15 cellular contexts compared by ENCODE assay signal in the genomic region with DNA sequence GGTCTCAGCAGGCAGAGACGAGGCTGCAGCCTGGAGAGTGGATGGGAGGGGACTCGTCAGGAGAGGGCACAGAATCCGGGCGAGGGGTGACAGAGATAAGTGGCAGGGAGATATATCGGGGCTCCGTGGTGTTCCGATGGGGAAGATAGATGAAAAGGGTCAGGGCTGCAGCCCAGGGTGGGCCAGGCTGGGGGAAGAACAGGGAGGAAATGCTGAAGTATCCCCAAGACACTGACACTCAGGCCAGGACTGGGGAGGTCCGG. TPM values are rescaled to one million over a fixed set of nuclear protein-coding genes. Genes with fewer than 3 reads are reported as not detected.
DNase-seq lines count a peak whose midpoint lies in the region; TF ChIP-seq lines count a peak whose summit lies in the region.
"Had no signal": no experiment of that assay in that cellular context is flagged by ENCODE, and none has a peak within 500 bp of the region (broad histone marks: within the 10 kb centered on the region; RNA-seq: fewer than 3 reads in every experiment).

No MANE protein-coding gene starts in this region.

- H3K4me2 ChIP-seq in BLaER1 treated with 17β-estradiol and CSF1 and Interleukin-3, amounts not matched to agents 10 nM and 100 nM: peak overlapping the region; percentile 82 to 96 (median 89)
- peak overlapping the region; percentile 79 for H3K4me2 ChIP-seq in Karpas-422 (ENCODE audit: low read depth, low read length, poor library complexity, severe bottlenecking)

- no peaks in the 10 kb centered on the region for H3K27me3 ChIP-seq in BLaER1 treated with 17β-estradiol and CSF1 and Interleukin-3, amounts not matched to agents 10 nM and 100 nM
- H3K27me3 ChIP-seq in Karpas-422 (ENCODE audit: low read length) (no peaks in the 10 kb centered on the region), ovary (no peaks in the 10 kb centered on the region), spleen (replicated peaks in 1 of 7) (no peaks in the 10 kb centered on the region)

- no peak for TF ChIP-seq POLR2A in ovary (IDR thresholded peaks at IDR 0.05)
- TF ChIP-seq POLR2A in spleen (IDR thresholded peaks at IDR 0.05): no peak

- H2AFZ ChIP-seq in Karpas-422 (ENCODE audit: low read length): no peak overlapping the region

- TF ChIP-seq EP300 in ovary (IDR thresholded peaks at IDR 0.05): no peak

- H3K9me2 ChIP-seq in Karpas-422 (replicated peaks; ENCODE audit: insufficient read depth, low read length): no peaks in the 10 kb centered on the region

- H3K4me1 ChIP-seq in BLaER1 treated with 17β-estradiol and CSF1 and Interleukin-3, amounts not matched to agents 10 nM and 100 nM: peaks cover 60 to 76% (median 70%) of the 10 kb centered on the region in 10 experiments
- H3K4me1 ChIP-seq in Karpas-422 (ENCODE audit: low read length): peaks cover 41% of the 10 kb centered on the region
- peaks cover 34% of the 10 kb centered on the region for H3K4me1 ChIP-seq in ovary (ENCODE audit: insufficient read depth)
- H3K4me1 ChIP-seq in spleen: peaks cover 7 to 77% (median 42%) of the 10 kb centered on the region in 6 donors

- no peaks in the 10 kb centered on the region for H3K9me3 ChIP-seq in BLaER1 treated with 17β-estradiol and CSF1 and Interleukin-3, amounts not matched to agents 10 nM and 100 nM (replicated peaks in 1 of 11)
- H3K9me3 ChIP-seq in Karpas-422 (ENCODE audit: low read length) (no peaks in the 10 kb centered on the region), ovary (no peaks in the 10 kb centered on the region), spleen (no peaks in the 10 kb centered on the region)

- H3K9ac ChIP-seq in BLaER1 treated with 17β-estradiol and CSF1 and Interleukin-3, amounts not matched to agents 10 nM and 100 nM: peak overlapping the region in 8 of 11 experiments; percentile 11 to 77 (median 44); a peak in 8 of 22 replicates
- H3K9ac ChIP-seq in Karpas-422 (ENCODE audit: low read length): peak overlapping the region; percentile 71

- peaks cover 0 to 28% (median 7%) of the 10 kb centered on the region in 11 experiments; a peak in 8 of 22 replicates for H4K20me1 ChIP-seq in BLaER1 treated with 17β-estradiol and CSF1 and Interleukin-3, amounts not matched to agents 10 nM and 100 nM
- H4K20me1 ChIP-seq in Karpas-422 (ENCODE audit: insufficient read depth, low read depth, low read length): 0 out of 2 replicates have a peak, but pooled peaks cover 2% of the 10 kb centered on the region

- H3K4me3 ChIP-seq in BLaER1 treated with 17β-estradiol and CSF1 and Interleukin-3, amounts not matched to agents 10 nM and 100 nM: peak overlapping the region in 1 of 10 experiments; percentile 55; a peak in 1 of 20 replicates
- H3K4me3 ChIP-seq in Karpas-422 (ENCODE audit: low read length) (peak overlapping the region; percentile 58; the same call in 1 of the 2 replicates), epithelial cell of proximal tubule (ENCODE audit: low read depth, low read length) (peak overlapping the region; percentile 64), ovary (no peak overlapping the region), spleen (peak overlapping the region in 1 of 8 donors; percentile 58)
- H3K4me3 ChIP-seq: K562 had no signal

- TF ChIP-seq CTCF in epithelial cell of proximal tubule (conservative IDR thresholded peaks at IDR 0.05; ENCODE audit: low read depth, low read length): no peak
- TF ChIP-seq CTCF in ovary (IDR thresholded peaks at IDR 0.05): no peak
- no peak for TF ChIP-seq CTCF in GM20000 (IDR thresholded peaks at IDR 0.05; ENCODE audit: extremely low read depth, missing control alignments)
- no peak for TF ChIP-seq CTCF in spleen (IDR thresholded peaks at IDR 0.05 in 8 of 11, conservative IDR thresholded peaks at IDR 0.05 in 3 of 11)

- no peak for DNase-seq in Karpas-422
- DNase-seq in epithelial cell of proximal tubule (ENCODE audit: low read depth): no peak
- no peak for DNase-seq in ovary
- DNase-seq in putamen (ENCODE audit: low spot score): no peak
- no peak for DNase-seq in GM20000 (ENCODE audit: low spot score)
- no peak for DNase-seq in spleen
- no peak for DNase-seq in ureter (ENCODE audit: low spot score)
- DNase-seq: activated CD4-positive, alpha-beta T cell treated with anti-CD3 and anti-CD28 coated beads, Interleukin-2, amount 50 U/mL, for 4 hours; anterior cingulate cortex; endodermal cell; NCI-H1930; stimulated activated CD4-positive, alpha-beta T cell treated with anti-CD3 and anti-CD28 coated beads, Interleukin-4, amount 100 ng/mL, for 4 hours; stimulated activated naive CD8-positive, alpha-beta T cell treated with anti-CD3 and anti-CD28 coated beads, Interleukin-15, amount 100 ng/mL, for 72 hours had no signal

- no peaks in the 10 kb centered on the region for H3K79me2 ChIP-seq in Karpas-422 (ENCODE audit: low read length)

- peak overlapping the region in 3 of 11 experiments; percentile 13 to 85 (median 15); a peak in 3 of 22 replicates for H3K27ac ChIP-seq in BLaER1 treated with 17β-estradiol and CSF1 and Interleukin-3, amounts not matched to agents 10 nM and 100 nM
- H3K27ac ChIP-seq in Karpas-422 (ENCODE audit: low read length) (peak overlapping the region; percentile 51), ovary (peak overlapping the region; percentile 57 to 69), spleen (peak overlapping the region in 3 of 8 donors; percentile 1 to 19 (median 11))

- WGBS in ovary, 3 donors: 19 to 29% (median 27%) methylated on average over 8 of the region's 8 CpGs
- 76 to 81% (median 78%) methylated on average over 8 of the region's 8 CpGs for WGBS in spleen, 5 donors

- intact Hi-C loops in ovary (cut with DNase I) (loop anchor here in 2 of 4 donors (5.0 to 10.0 kb wide), 2 partner anchors 53 to 630 kb away; partner anchors contain the start of gene TIMP2 (in 2 of the 2)), spleen (cut with DNase I; ENCODE audit: low total_unique reads) (no loop called here)

- peaks cover 0 to 20% (median 0%) of the 10 kb centered on the region in 11 experiments; a peak in 5 of 22 replicates for H3K36me3 ChIP-seq in BLaER1 treated with 17β-estradiol and CSF1 and Interleukin-3, amounts not matched to agents 10 nM and 100 nM
- H3K36me3 ChIP-seq in Karpas-422 (ENCODE audit: insufficient read depth, low read length): no peaks in the 10 kb centered on the region
- no peaks in the 10 kb centered on the region for H3K36me3 ChIP-seq in ovary
- H3K36me3 ChIP-seq in spleen: peaks cover 0 to 12% (median 0%) of the 10 kb centered on the region in 6 donors

RNA-seq across cellular contexts. Expression of gene LGALS3BP, which starts 2.1 kb away (rescaled TPM):
- 23.7 and 39.5 TPM in 2 replicates for total RNA-seq in Karpas-422 (2014; rRNA removed; shearing (Covaris generic); ENCODE audit: low replicate concordance)
- 258 and 338 TPM in 2 replicates for total RNA-seq in epithelial cell of proximal tubule
- 100 to 1,000 TPM; 191 to 584 (median 250) TPM for total RNA-seq in ovary
- polyA plus RNA-seq in ovary: 100 to 1,000 TPM; 214 to 251 TPM
- 100 to 1,000 TPM in 5 of 7 donors, 10 to 100 TPM in 2; 85.7 to 188 (median 108) TPM for total RNA-seq in spleen
- polyA plus RNA-seq in spleen: 10 to 100 TPM; 33.6 to 58.7 (median 38.3) TPM
- total RNA-seq in ureter: 393 TPM

RNA-seq across cellular contexts. Expression of gene CANT1, which starts 32.0 kb away (rescaled TPM):
- total RNA-seq in Karpas-422 (2014; rRNA removed; shearing (Covaris generic); ENCODE audit: low replicate concordance): 22.7 and 27.6 TPM in 2 replicates
- 50.9 and 60.3 TPM in 2 replicates for total RNA-seq in epithelial cell of proximal tubule
- total RNA-seq in ovary: 10 to 100 TPM; 20.4 to 48.8 (median 34.3) TPM
- polyA plus RNA-seq in ovary: 10 to 100 TPM; 18.6 to 33.8 TPM
- 10 to 100 TPM; 48.1 to 76.6 (median 61.2) TPM for total RNA-seq in spleen
- 10 to 100 TPM; 11.2 to 22.1 (median 12.3) TPM for polyA plus RNA-seq in spleen
- total RNA-seq in ureter: 53.7 TPM

RNA-seq across cellular contexts. Expression of gene C1QTNF1, which starts 46.4 kb away (rescaled TPM):
- not detected in 2 replicates for total RNA-seq in Karpas-422 (2014; rRNA removed; shearing (Covaris generic); ENCODE audit: low replicate concordance)
- total RNA-seq in epithelial cell of proximal tubule (2.1 and 2.2 TPM in 2 replicates), ovary (10 to 100 TPM; 41.1 to 85.9 (median 53.5) TPM), spleen (100 to 1,000 TPM in 1 of 7 donors, 10 to 100 TPM in 6; 26.5 to 101 (median 69.9) TPM), ureter (108 TPM)
- polyA plus RNA-seq in ovary (10 to 100 TPM; 17.9 to 69.4 TPM), spleen (10 to 100 TPM; 14.7 to 29.1 (median 25.3) TPM)
- polyA plus RNA-seq: K562 had no signal

RNA-seq across cellular contexts. Expression of gene TIMP2, which starts 52.4 kb away (rescaled TPM):
- 0.07 TPM in 1 of 2 replicates, not detected in the other for total RNA-seq in Karpas-422 (2014; rRNA removed; shearing (Covaris generic); ENCODE audit: low replicate concordance)
- total RNA-seq in epithelial cell of proximal tubule (64.9 and 78.3 TPM in 2 replicates), ovary (100 to 1,000 TPM; 221 to 854 (median 693) TPM), spleen (100 to 1,000 TPM; 164 to 333 (median 198) TPM), ureter (118 TPM)
- polyA plus RNA-seq in ovary (1,000 to 10,000 TPM in 1 of 2 donors, 100 to 1,000 TPM in 1; 542 to 1,422 TPM), spleen (10 to 100 TPM; 16.3 to 42.2 (median 26.9) TPM)
- polyA plus RNA-seq: K562 had no signal
